In genomic region chr18:62420151-62420512, GRCh38 we compare ENCODE assay signal across 1 cellular context.
TF ChIP-seq lines count a peak whose summit lies in the region.

No MANE protein-coding gene starts in this region.

TF ChIP-seq in HepG2, 621 proteins besides CTCF, POLR2A, EP300 and RAD21 (continued from another document and continues in another):
- no peak for TF ChIP-seq ZNF407 (CRISPR knock-in tag; IDR thresholded peaks at IDR 0.05; ENCODE audit: not compliant biosample characterization)
- TF ChIP-seq ZBTB42 (CRISPR knock-in tag; IDR thresholded peaks at IDR 0.05): no peak
- TF ChIP-seq ZNF703 (CRISPR knock-in tag; IDR thresholded peaks at IDR 0.05; ENCODE audit: borderline replicate concordance): no peak
- TF ChIP-seq KMT2B (CRISPR knock-in tag; IDR thresholded peaks at IDR 0.05): no peak
- TF ChIP-seq ARID3A (IDR thresholded peaks at IDR 0.05; ENCODE audit: low read depth, low read length): no peak
- TF ChIP-seq KDM2A (CRISPR knock-in tag; IDR thresholded peaks at IDR 0.05; ENCODE audit: borderline replicate concordance, low read depth): no peak
- TF ChIP-seq SSRP1 (CRISPR knock-in tag; IDR thresholded peaks at IDR 0.05): no peak
- no peak for TF ChIP-seq SIX1 (CRISPR knock-in tag; IDR thresholded peaks at IDR 0.05; ENCODE audit: borderline replicate concordance)
- TF ChIP-seq CREB1 (IDR thresholded peaks at IDR 0.05): peak; percentile 57; the same call in 1 of the 2 replicates
- no peak for TF ChIP-seq CREB1 (CRISPR knock-in tag; IDR thresholded peaks at IDR 0.05)
- no peak for TF ChIP-seq SRSF1 (optimal IDR thresholded peaks at IDR 0.05; ENCODE audit: low read depth, low read length)
- TF ChIP-seq PRMT3 (CRISPR knock-in tag; IDR thresholded peaks at IDR 0.05; ENCODE audit: borderline replicate concordance, low read depth): no peak
- no peak for TF ChIP-seq FOXA1 (IDR thresholded peaks at IDR 0.05)
- TF ChIP-seq FOXA1 (CRISPR knock-in tag; IDR thresholded peaks at IDR 0.05): no peak
- TF ChIP-seq SRSF9 (IDR thresholded peaks at IDR 0.05; ENCODE audit: borderline replicate concordance, insufficient read depth, low read depth, low read length, poor library complexity, severe bottlenecking): no peak
- TF ChIP-seq ZNF264 (CRISPR knock-in tag; IDR thresholded peaks at IDR 0.05): peak; percentile 29; the same call in 1 of the 2 replicates
- no peak for TF ChIP-seq ZNF576 (CRISPR knock-in tag; IDR thresholded peaks at IDR 0.05)
- no peak for TF ChIP-seq TEF (CRISPR knock-in tag; IDR thresholded peaks at IDR 0.05)
- TF ChIP-seq ZNF749 (CRISPR knock-in tag; IDR thresholded peaks at IDR 0.05; ENCODE audit: borderline replicate concordance): no peak
- TF ChIP-seq ARNT (IDR thresholded peaks at IDR 0.05): no peak
- TF ChIP-seq ZNF629 (CRISPR knock-in tag; conservative IDR thresholded peaks at IDR 0.05): no peak
- no peak for TF ChIP-seq FIP1L1 (IDR thresholded peaks at IDR 0.05; ENCODE audit: borderline replicate concordance, insufficient read depth, low read depth, low read length)
- TF ChIP-seq U2AF2 (IDR thresholded peaks at IDR 0.05; ENCODE audit: low read depth, low read length): no peak
- no peak for TF ChIP-seq NFIB (CRISPR knock-in tag; IDR thresholded peaks at IDR 0.05; ENCODE audit: borderline replicate concordance)
- no peak for TF ChIP-seq ZNF775 (CRISPR knock-in tag; IDR thresholded peaks at IDR 0.05; ENCODE audit: borderline replicate concordance)
- no peak for TF ChIP-seq ZNF552 (CRISPR knock-in tag; IDR thresholded peaks at IDR 0.05; ENCODE audit: borderline replicate concordance)
- peak; percentile 59; the same call in 1 of the 2 replicates for TF ChIP-seq SP5 (CRISPR knock-in tag; IDR thresholded peaks at IDR 0.05; ENCODE audit: borderline replicate concordance, low read depth)
- TF ChIP-seq ZNF20 (CRISPR knock-in tag; IDR thresholded peaks at IDR 0.05): no peak
- TF ChIP-seq MBD4 (IDR thresholded peaks at IDR 0.05; ENCODE audit: borderline replicate concordance, low read length): no peak
- TF ChIP-seq RBAK (CRISPR knock-in tag; IDR thresholded peaks at IDR 0.05): no peak
- TF ChIP-seq NFKBIZ (CRISPR knock-in tag; IDR thresholded peaks at IDR 0.05): no peak
- TF ChIP-seq ZMAT5 (CRISPR knock-in tag; IDR thresholded peaks at IDR 0.05; ENCODE audit: borderline replicate concordance, low read depth): no peak
- no peak for TF ChIP-seq ATAD3A (CRISPR knock-in tag; IDR thresholded peaks at IDR 0.05)
- no peak for TF ChIP-seq ZNF180 (CRISPR knock-in tag; IDR thresholded peaks at IDR 0.05; ENCODE audit: borderline replicate concordance, low read depth)
- no peak for TF ChIP-seq DNMT1 (CRISPR knock-in tag; IDR thresholded peaks at IDR 0.05)
- no peak for TF ChIP-seq ZNF335 (CRISPR knock-in tag; IDR thresholded peaks at IDR 0.05)
- TF ChIP-seq TERF1 (CRISPR knock-in tag; IDR thresholded peaks at IDR 0.05): no peak
- no peak for TF ChIP-seq RBM39 (IDR thresholded peaks at IDR 0.05; ENCODE audit: low read depth, low read length, poor library complexity, severe bottlenecking)
- TF ChIP-seq NFKB2 (CRISPR knock-in tag; IDR thresholded peaks at IDR 0.05; ENCODE audit: borderline replicate concordance): no peak
- no peak for TF ChIP-seq ZNF660 (CRISPR knock-in tag; IDR thresholded peaks at IDR 0.05; ENCODE audit: borderline replicate concordance, low read depth)
- no peak for TF ChIP-seq HOXA9 (CRISPR knock-in tag; IDR thresholded peaks at IDR 0.05; ENCODE audit: borderline replicate concordance)
- no peak for TF ChIP-seq TFDP1 (CRISPR knock-in tag; IDR thresholded peaks at IDR 0.05; ENCODE audit: borderline replicate concordance)
